Comparison of ENCODE assay signal across 7 cellular contexts in the genomic region with DNA sequence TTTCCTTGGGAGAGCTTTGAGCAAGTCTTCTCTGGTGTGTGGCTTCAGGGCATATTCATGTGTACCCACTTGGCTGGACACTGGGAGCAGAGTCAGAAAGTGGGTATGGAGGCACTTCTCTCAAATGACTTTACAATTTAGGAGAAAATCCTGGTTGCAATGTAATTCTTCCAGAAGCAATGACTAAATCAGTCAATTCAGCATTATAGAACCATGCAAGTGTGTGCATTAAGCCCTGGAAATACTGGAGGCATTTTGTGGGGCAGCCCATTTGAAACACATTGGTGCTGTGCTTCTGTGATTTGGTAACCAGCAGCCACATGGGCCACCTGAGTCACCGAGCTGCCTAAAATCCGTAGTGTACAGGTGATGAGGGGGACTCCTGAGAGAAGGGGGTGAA.
"Had no signal": no experiment of that assay in that cellular context is flagged by ENCODE, and none has a peak within 500 bp of the region (broad histone marks: within the 10 kb centered on the region; RNA-seq: fewer than 3 reads in every experiment).

No MANE protein-coding gene starts in this region.

- H3K27ac ChIP-seq: HL-60, KMS-11 had no signal

- FAIRE-seq: HTR-8/SVneo had no signal

- DNase-seq: Karpas-422, Kasumi-1, KBM-7, KG1 had no signal

- H3K9ac ChIP-seq: KMS-11 had no signal

- H3K4me2 ChIP-seq: KMS-11 had no signal
